ENCODE assay signal across 18 cellular contexts in genomic region chr6:37916675-37917074, GRCh38.
"Had no signal": no experiment of that assay in that cellular context is flagged by ENCODE, and none has a peak within 500 bp of the region (broad histone marks: within the 10 kb centered on the region; RNA-seq: fewer than 3 reads in every experiment).

No MANE protein-coding gene starts in this region.

- H3K4me1 Mint-ChIP-seq: activated naive CD4-positive, alpha-beta T cell treated with anti-CD3 and anti-CD28 coated beads, Interleukin-2, amount 10 ng/mL, durations not matched to agents 7 days and 5 days had no signal

- H3K4me3 Mint-ChIP-seq: activated CD4-positive, alpha-beta T cell treated with anti-CD3 and anti-CD28 coated beads, Interleukin-2, amount 10 ng/mL, durations not matched to agents 24 days and 14 days; activated CD8-positive, alpha-beta T cell treated with anti-CD3 and anti-CD28 coated beads, Interleukin-2, amount 10 ng/mL, durations not matched to agents 7 days and 5 days; activated naive CD4-positive, alpha-beta T cell treated with anti-CD3 and anti-CD28 coated beads, Interleukin-2, amount 10 ng/mL, durations not matched to agents 7 days and 5 days; activated T-cell treated with anti-CD3 and anti-CD28 coated beads, Interleukin-2, amount 50 U/mL, for 4 hours; mesothelial cell of epicardium; nephron had no signal

- H3K27me3 ChIP-seq: brain microvascular endothelial cell, testis, upper lobe of left lung had no signal

- H3K9me3 Mint-ChIP-seq: activated CD4-positive, alpha-beta T cell treated with anti-CD3 and anti-CD28 coated beads, Interleukin-2, amount 10 ng/mL, durations not matched to agents 24 days and 14 days; activated naive CD4-positive, alpha-beta T cell treated with anti-CD3 and anti-CD28 coated beads, Interleukin-2, amount 10 ng/mL, durations not matched to agents 7 days and 5 days; activated T-cell treated with anti-CD3 and anti-CD28 coated beads, Interleukin-2, amount 50 U/mL, for 4 hours had no signal

- DNase-seq: activated CD4-positive, alpha-beta T cell treated with anti-CD3 and anti-CD28 coated beads, Interleukin-2, amount 10 ng/mL, durations not matched to agents 24 days and 14 days; activated CD8-positive, alpha-beta memory T cell treated with anti-CD3 and anti-CD28 coated beads, Interleukin-2, amount 50 U/mL, for 4 hours; activated CD8-positive, alpha-beta T cell treated with anti-CD3 and anti-CD28 coated beads, Interleukin-2, amount 10 ng/mL, durations not matched to agents 7 days and 5 days; activated naive CD4-positive, alpha-beta T cell treated with anti-CD3 and anti-CD28 coated beads, Interleukin-2, amount 10 ng/mL, durations not matched to agents 7 days and 5 days; activated T-cell treated with anti-CD3 and anti-CD28 coated beads, Interleukin-2, amount 50 U/mL, for 4 hours; aorta; brain microvascular endothelial cell; effector CD4-positive, alpha-beta T cell; foreskin fibroblast; hippocampal formation; occipital lobe; T-helper 1 cell; T-helper 9 cell; testis; upper lobe of left lung had no signal

- H3K27me3 Mint-ChIP-seq: activated CD4-positive, alpha-beta T cell treated with anti-CD3 and anti-CD28 coated beads, Interleukin-2, amount 10 ng/mL, durations not matched to agents 24 days and 14 days; activated naive CD4-positive, alpha-beta T cell treated with anti-CD3 and anti-CD28 coated beads, Interleukin-2, amount 10 ng/mL, durations not matched to agents 7 days and 5 days had no signal

- H3K4me1 ChIP-seq: testis had no signal

- H3K27ac Mint-ChIP-seq: activated CD4-positive, alpha-beta T cell treated with anti-CD3 and anti-CD28 coated beads, Interleukin-2, amount 10 ng/mL, durations not matched to agents 24 days and 14 days; activated CD8-positive, alpha-beta T cell treated with anti-CD3 and anti-CD28 coated beads, Interleukin-2, amount 10 ng/mL, durations not matched to agents 7 days and 5 days; activated naive CD4-positive, alpha-beta T cell treated with anti-CD3 and anti-CD28 coated beads, Interleukin-2, amount 10 ng/mL, durations not matched to agents 7 days and 5 days had no signal

- H3K27ac ChIP-seq: brain microvascular endothelial cell, testis, upper lobe of left lung had no signal

- ATAC-seq: activated CD8-positive, alpha-beta T cell treated with anti-CD3 and anti-CD28 coated beads, Interleukin-2, amount 10 ng/mL, durations not matched to agents 7 days and 5 days; activated T-cell treated with anti-CD3 and anti-CD28 coated beads, Interleukin-2, amount 50 U/mL, for 4 hours; SK-N-SH treated with all-trans-retinoic acid at 6 μM for 48 hours had no signal
